1 cellular context compared by ENCODE assay signal in the genomic region with DNA sequence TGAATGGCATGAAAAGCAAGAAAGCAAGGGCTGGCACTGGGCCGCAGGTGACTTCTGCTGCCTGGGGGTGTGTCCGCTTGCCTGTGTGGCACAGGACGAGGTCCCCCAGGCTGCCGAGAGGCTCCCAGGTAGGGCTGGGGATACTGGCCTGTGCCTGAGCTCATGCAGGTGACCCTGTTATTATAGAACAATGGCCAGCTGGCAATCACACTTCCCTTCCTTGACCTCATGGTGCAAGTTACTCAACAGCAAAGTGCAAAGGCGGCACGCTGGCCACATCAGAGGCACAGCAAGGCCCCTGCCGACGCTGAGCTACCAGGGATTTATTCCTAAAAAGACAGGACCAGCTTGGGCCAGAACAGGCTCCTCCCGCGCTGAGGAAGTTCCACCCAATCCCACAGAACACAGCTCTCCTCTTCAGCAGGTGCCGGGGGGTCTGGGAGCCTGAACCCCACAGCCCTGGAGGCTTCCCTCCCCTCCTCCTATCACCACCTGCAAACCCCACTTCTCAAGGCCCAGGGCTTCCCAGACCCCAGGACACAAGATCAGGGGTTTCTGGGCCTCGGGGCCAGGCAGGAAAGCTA.
TF ChIP-seq lines count a peak whose summit lies in the region.

No MANE protein-coding gene starts in this region.

TF ChIP-seq in WTC11, 78 proteins besides CTCF, POLR2A, EP300 and RAD21:
- TF ChIP-seq MLX (CRISPR knock-in tag; IDR thresholded peaks at IDR 0.05), result no peak
- no peak for TF ChIP-seq PRDM15 (CRISPR knock-in tag; IDR thresholded peaks at IDR 0.05)
- TF ChIP-seq NR2C2 (CRISPR knock-in tag; IDR thresholded peaks at IDR 0.05), result no peak
- TF ChIP-seq, protein P1, sequence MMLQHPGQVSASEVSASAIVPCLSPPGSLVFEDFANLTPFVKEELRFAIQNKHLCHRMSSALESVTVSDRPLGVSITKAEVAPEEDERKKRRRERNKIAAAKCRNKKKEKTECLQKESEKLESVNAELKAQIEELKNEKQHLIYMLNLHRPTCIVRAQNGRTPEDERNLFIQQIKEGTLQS (CRISPR knock-in tag; conservative IDR thresholded peaks at IDR 0.05), result no peak
- TF ChIP-seq ZNF219 (CRISPR knock-in tag; IDR thresholded peaks at IDR 0.05; ENCODE audit: borderline replicate concordance), result no peak
- TF ChIP-seq, protein P2, sequence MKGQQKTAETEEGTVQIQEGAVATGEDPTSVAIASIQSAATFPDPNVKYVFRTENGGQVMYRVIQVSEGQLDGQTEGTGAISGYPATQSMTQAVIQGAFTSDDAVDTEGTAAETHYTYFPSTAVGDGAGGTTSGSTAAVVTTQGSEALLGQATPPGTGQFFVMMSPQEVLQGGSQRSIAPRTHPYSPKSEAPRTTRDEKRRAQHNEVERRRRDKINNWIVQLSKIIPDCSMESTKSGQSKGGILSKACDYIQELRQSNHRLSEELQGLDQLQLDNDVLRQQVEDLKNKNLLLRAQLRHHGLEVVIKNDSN (CRISPR knock-in tag; IDR thresholded peaks at IDR 0.05), result no peak
- no peak for TF ChIP-seq GTF2I (CRISPR knock-in tag; conservative IDR thresholded peaks at IDR 0.05)
- TF ChIP-seq, protein P3, sequence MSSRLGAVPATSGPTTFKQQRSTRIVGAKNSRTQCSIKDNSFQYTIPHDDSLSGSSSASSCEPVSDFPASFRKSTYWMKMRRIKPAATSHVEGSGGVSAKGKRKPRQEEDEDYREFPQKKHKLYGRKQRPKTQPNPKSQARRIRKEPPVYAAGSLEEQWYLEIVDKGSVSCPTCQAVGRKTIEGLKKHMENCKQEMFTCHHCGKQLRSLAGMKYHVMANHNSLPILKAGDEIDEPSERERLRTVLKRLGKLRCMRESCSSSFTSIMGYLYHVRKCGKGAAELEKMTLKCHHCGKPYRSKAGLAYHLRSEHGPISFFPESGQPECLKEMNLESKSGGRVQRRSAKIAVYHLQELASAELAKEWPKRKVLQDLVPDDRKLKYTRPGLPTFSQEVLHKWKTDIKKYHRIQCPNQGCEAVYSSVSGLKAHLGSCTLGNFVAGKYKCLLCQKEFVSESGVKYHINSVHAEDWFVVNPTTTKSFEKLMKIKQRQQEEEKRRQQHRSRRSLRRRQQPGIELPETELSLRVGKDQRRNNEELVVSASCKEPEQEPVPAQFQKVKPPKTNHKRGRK (CRISPR knock-in tag; IDR thresholded peaks at IDR 0.05; ENCODE audit: borderline replicate concordance), result no peak
- TF ChIP-seq MYBL2 (CRISPR knock-in tag; IDR thresholded peaks at IDR 0.05), result no peak
- TF ChIP-seq ERG (CRISPR knock-in tag; IDR thresholded peaks at IDR 0.05), result no peak
- TF ChIP-seq TP53 (CRISPR knock-in tag; IDR thresholded peaks at IDR 0.05), result no peak
- TF ChIP-seq, protein P4, sequence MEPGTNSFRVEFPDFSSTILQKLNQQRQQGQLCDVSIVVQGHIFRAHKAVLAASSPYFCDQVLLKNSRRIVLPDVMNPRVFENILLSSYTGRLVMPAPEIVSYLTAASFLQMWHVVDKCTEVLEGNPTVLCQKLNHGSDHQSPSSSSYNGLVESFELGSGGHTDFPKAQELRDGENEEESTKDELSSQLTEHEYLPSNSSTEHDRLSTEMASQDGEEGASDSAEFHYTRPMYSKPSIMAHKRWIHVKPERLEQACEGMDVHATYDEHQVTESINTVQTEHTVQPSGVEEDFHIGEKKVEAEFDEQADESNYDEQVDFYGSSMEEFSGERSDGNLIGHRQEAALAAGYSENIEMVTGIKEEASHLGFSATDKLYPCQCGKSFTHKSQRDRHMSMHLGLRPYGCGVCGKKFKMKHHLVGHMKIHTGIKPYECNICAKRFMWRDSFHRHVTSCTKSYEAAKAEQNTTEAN (CRISPR knock-in tag; IDR thresholded peaks at IDR 0.05), result no peak
- TF ChIP-seq FOXK1 (CRISPR knock-in tag; IDR thresholded peaks at IDR 0.05), result no peak
- no peak for TF ChIP-seq TEAD1 (CRISPR knock-in tag; IDR thresholded peaks at IDR 0.05)
- no peak for TF ChIP-seq SMAD4 (CRISPR knock-in tag; IDR thresholded peaks at IDR 0.05)
- TF ChIP-seq, protein P5, sequence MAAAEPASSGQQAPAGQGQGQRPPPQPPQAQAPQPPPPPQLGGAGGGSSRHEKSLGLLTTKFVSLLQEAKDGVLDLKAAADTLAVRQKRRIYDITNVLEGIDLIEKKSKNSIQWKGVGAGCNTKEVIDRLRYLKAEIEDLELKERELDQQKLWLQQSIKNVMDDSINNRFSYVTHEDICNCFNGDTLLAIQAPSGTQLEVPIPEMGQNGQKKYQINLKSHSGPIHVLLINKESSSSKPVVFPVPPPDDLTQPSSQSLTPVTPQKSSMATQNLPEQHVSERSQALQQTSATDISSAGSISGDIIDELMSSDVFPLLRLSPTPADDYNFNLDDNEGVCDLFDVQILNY (CRISPR knock-in tag; IDR thresholded peaks at IDR 0.05), result no peak
- TF ChIP-seq FOXP1 (CRISPR knock-in tag; IDR thresholded peaks at IDR 0.05; ENCODE audit: borderline replicate concordance), result no peak
- TF ChIP-seq IRF2 (CRISPR knock-in tag; IDR thresholded peaks at IDR 0.05; ENCODE audit: borderline replicate concordance, low read depth), result no peak
